ENCODE assay signal across 13 cellular contexts in genomic region chr7:92255308-92255707, GRCh38. TPM values are rescaled to one million over a fixed set of nuclear protein-coding genes. Genes with fewer than 3 reads are reported as not detected.
DNase-seq lines count a peak whose midpoint lies in the region; ATAC-seq, FAIRE-seq and TF ChIP-seq lines count a peak whose summit lies in the region.
"Had no signal": no experiment of that assay in that cellular context is flagged by ENCODE, and none has a peak within 500 bp of the region (broad histone marks: within the 10 kb centered on the region; RNA-seq: fewer than 3 reads in every experiment).

No MANE protein-coding gene starts in this region.

- in situ Hi-C loops in Caki2 (cut with HindIII; ENCODE audit: low pct_unique_long_range_greater_than_20kb, low sequenced_read_pairs): no loop called here

- CTCF ChIA-PET in GM10248 (lab: Yijun Ruan, JAX): interaction anchor here (1.5 kb wide), 1 partner anchor 9 kb away, joined by 6 read pairs; the partner anchor contains the start of genes ANKIB1 and KRIT1

- TF ChIP-seq POLR2A in gastroesophageal sphincter (IDR thresholded peaks at IDR 0.05): no peak

- no peak overlapping the region for H3K4me3 ChIP-seq in psoas muscle
- H3K4me3 ChIP-seq in gastroesophageal sphincter: no peak overlapping the region

- intact Hi-C loops in psoas muscle (cut with DNase I): loop anchor here in 1 of 2 donors (10.0 kb wide), 1 partner anchor 59 kb away; no protein-coding TSS in a partner anchor

- no peaks in the 10 kb centered on the region for H3K9me3 ChIP-seq in psoas muscle
- H3K9me3 ChIP-seq in gastroesophageal sphincter: no peaks in the 10 kb centered on the region

- H3K36me3 ChIP-seq in psoas muscle (ENCODE audit: insufficient read depth in 1 of 2, low read depth in 1 of 2): peaks cover 0 to 2% of the 10 kb centered on the region in 2 donors
- no peaks in the 10 kb centered on the region for H3K36me3 ChIP-seq in gastroesophageal sphincter

- WGBS in psoas muscle, 3 donors: 65 to 80% (median 75%) methylated on average over 4 of the region's 4 CpGs
- 70 to 79% methylated on average over 4 of the region's 4 CpGs for WGBS in gastroesophageal sphincter (ENCODE audit: low coverage in 1 of 2), 2 donors

- POLR2A ChIA-PET in GM10248 (lab: Yijun Ruan, JAX): no interaction called here

- DNase-seq in Caki2 (ENCODE audit: low read depth): peak; percentile 47
- peak; percentile 93 for DNase-seq in RCC 7860 (ENCODE audit: low spot score)
- DNase-seq in epithelial cell of prostate (ENCODE audit: low read depth, low spot score): peak; percentile 29
- DNase-seq in psoas muscle: no peak
- no peak for DNase-seq in GM10248 (ENCODE audit: extremely low spot score)
- DNase-seq in activated gamma-delta T cell treated with Interleukin-2 at 50 U/mL for 16 hours: no peak
- DNase-seq: activated naive CD4-positive, alpha-beta T cell; effector CD8-positive, alpha-beta T cell; naive thymus-derived CD8-positive, alpha-beta T cell; stimulated activated naive CD4-positive, alpha-beta T cell treated with Interleukin-2 at 50 U/mL for 16 hours had no signal

- TF ChIP-seq CTCF in psoas muscle (IDR thresholded peaks at IDR 0.05) (no peak), GM10248 (IDR thresholded peaks at IDR 0.05; ENCODE audit: control extremely low read depth, extremely low read depth, low read depth, missing control alignments) (no peak), gastroesophageal sphincter (IDR thresholded peaks at IDR 0.05) (no peak)

- peak; percentile 96 for FAIRE-seq in RCC 7860 (lab: Jason Lieb, UNC)

- peaks cover 28% of the 10 kb centered on the region for H3K4me1 ChIP-seq in psoas muscle
- peaks cover 0 to 6% (median 0%) of the 10 kb centered on the region in 3 donors for H3K4me1 ChIP-seq in gastroesophageal sphincter

- ATAC-seq in psoas muscle: peak; percentile 62 to 79 (median 68)
- ATAC-seq in GM18498 (IDR thresholded peaks at IDR 0.05; ENCODE audit: unreplicated experiment): no peak
- ATAC-seq in gastroesophageal sphincter: no peak
- ATAC-seq: activated CD4-positive, CD25-positive, alpha-beta regulatory T cell treated with anti-CD3 and anti-CD28 coated beads, Interleukin-2, amount 50 U/mL, for 24 hours; naive thymus-derived CD8-positive, alpha-beta T cell had no signal

- peak overlapping the region; percentile 54 for H3K27ac ChIP-seq in epithelial cell of prostate
- H3K27ac ChIP-seq in psoas muscle: no peak overlapping the region
- no peak overlapping the region for H3K27ac ChIP-seq in gastroesophageal sphincter

- H3K27me3 ChIP-seq in psoas muscle (ENCODE audit: insufficient read depth in 3 of 3, low read length in 2 of 3) (no peaks in the 10 kb centered on the region), gastroesophageal sphincter (no peaks in the 10 kb centered on the region)

- TF ChIP-seq EP300 in gastroesophageal sphincter (IDR thresholded peaks at IDR 0.05): no peak

RNA-seq across cellular contexts. Expression of gene ANKIB1, which starts 9.5 kb away (rescaled TPM):
- total RNA-seq in Caki2 (2014; rRNA removed; shearing (Covaris generic); ENCODE audit: low replicate concordance): 21.3 and 24.4 TPM in 2 replicates
- 10 to 100 TPM; 23.3 to 31.9 (median 26.7) TPM for total RNA-seq in psoas muscle
- polyA plus RNA-seq in psoas muscle: 10 to 100 TPM in 1 of 3 donors, 1 to 10 TPM in 2; 4.9 to 14.6 (median 7.3) TPM
- 10 to 100 TPM; 35.0 to 42.0 (median 39.1) TPM for total RNA-seq in gastroesophageal sphincter

RNA-seq across cellular contexts. Expression of gene KRIT1, which starts 9.6 kb away (rescaled TPM):
- total RNA-seq in Caki2 (2014; rRNA removed; shearing (Covaris generic); ENCODE audit: low replicate concordance): 7.2 and 21.9 TPM in 2 replicates
- total RNA-seq in psoas muscle: 10 to 100 TPM; 23.5 to 30.5 (median 26.7) TPM
- 10 to 100 TPM; 12.4 to 31.7 (median 14.0) TPM for polyA plus RNA-seq in psoas muscle
- 10 to 100 TPM; 37.1 to 74.2 (median 66.3) TPM for total RNA-seq in gastroesophageal sphincter

Comparison
In these comparisons a context has a peak if more than half of its experiments do, and no peak if none do; other contexts are left out.
1. DNase-seq: peak in Caki2 (single experiment), RCC 7860 (single experiment) and epithelial cell of prostate (single experiment); none in psoas muscle (0 of 2), GM10248 (single experiment) and activated gamma-delta T cell treated with Interleukin-2 at 50 U/mL for 16 hours (single experiment).
2. ATAC-seq: peak in psoas muscle (4 of 4); none in GM18498 (single experiment) and gastroesophageal sphincter (single experiment).